ENCODE assay signal across 21 cellular contexts in genomic region chr5:113425909-113426308, GRCh38. TPM values are rescaled to one million over a fixed set of nuclear protein-coding genes. Genes with fewer than 3 reads are reported as not detected.
DNase-seq lines count a peak whose midpoint lies in the region; TF ChIP-seq lines count a peak whose summit lies in the region.
"Had no signal": no experiment of that assay in that cellular context is flagged by ENCODE, and none has a peak within 500 bp of the region (broad histone marks: within the 10 kb centered on the region; RNA-seq: fewer than 3 reads in every experiment).

No MANE protein-coding gene starts in this region.

- TF ChIP-seq CTCF in prostate gland (IDR thresholded peaks at IDR 0.05) (no peak), chondrocyte (IDR thresholded peaks at IDR 0.05) (no peak)

- H3K36me3 ChIP-seq in esophagus (ENCODE audit: control insufficient read depth in 2 of 2, insufficient read depth in 2 of 2, low read length in 1 of 2) (no peaks in the 10 kb centered on the region), prostate gland (no peaks in the 10 kb centered on the region)

- no peaks in the 10 kb centered on the region for H3K9me3 ChIP-seq in esophagus (ENCODE audit: control insufficient read depth in 2 of 2, insufficient read depth in 1 of 2, low read depth in 1 of 2, low read length in 1 of 2)
- no peaks in the 10 kb centered on the region for H3K9me3 ChIP-seq in prostate gland

- peaks cover 11% of the 10 kb centered on the region for H3K27me3 Mint-ChIP-seq in activated naive CD8-positive, alpha-beta T cell treated with anti-CD3 and anti-CD28 coated beads for 36 hours
- H3K27me3 Mint-ChIP-seq in chondrocyte (ENCODE audit: low read depth), result no peaks in the 10 kb centered on the region
- H3K27me3 Mint-ChIP-seq: CD4-positive, alpha-beta memory T cell had no signal

- H3K9me3 Mint-ChIP-seq in activated naive CD8-positive, alpha-beta T cell treated with anti-CD3 and anti-CD28 coated beads for 36 hours, result no peaks in the 10 kb centered on the region
- peaks cover 4% of the 10 kb centered on the region for H3K9me3 Mint-ChIP-seq in chondrocyte (ENCODE audit: low read depth)
- H3K9me3 Mint-ChIP-seq: CD4-positive, alpha-beta memory T cell; H9 had no signal

- H3K4me1 Mint-ChIP-seq in activated naive CD8-positive, alpha-beta T cell treated with anti-CD3 and anti-CD28 coated beads for 36 hours, result no peaks in the 10 kb centered on the region
- no peaks in the 10 kb centered on the region for H3K4me1 Mint-ChIP-seq in chondrocyte (ENCODE audit: low read depth)
- H3K4me1 Mint-ChIP-seq: CD4-positive, alpha-beta memory T cell had no signal

- TF ChIP-seq POLR2A in prostate gland (IDR thresholded peaks at IDR 0.05), result no peak

- H3K4me1 ChIP-seq in esophagus (ENCODE audit: control insufficient read depth in 2 of 2, insufficient read depth in 2 of 2, low read length in 1 of 2) (peaks cover 0 to 5% of the 10 kb centered on the region in 2 donors), prostate gland (replicated peaks) (no peaks in the 10 kb centered on the region)

- no peak overlapping the region for H3K27ac Mint-ChIP-seq in activated naive CD8-positive, alpha-beta T cell treated with anti-CD3 and anti-CD28 coated beads for 36 hours
- H3K27ac Mint-ChIP-seq in chondrocyte (ENCODE audit: unreplicated experiment), result no peak overlapping the region
- H3K27ac Mint-ChIP-seq: CD4-positive, alpha-beta memory T cell; H9 had no signal

- H3K27ac ChIP-seq in esophagus (ENCODE audit: low read depth in 2 of 2, low read length in 1 of 2), result peak overlapping the region; percentile 21 to 30
- H3K27ac ChIP-seq in prostate gland, result no peak overlapping the region
- H3K27ac ChIP-seq: 22Rv1 had no signal

- intact Hi-C loops in prostate gland (cut with DNase I), result no loop called here

- H3K4me3 ChIP-seq in esophagus (ENCODE audit: low read depth in 1 of 2, low read length in 2 of 2), result no peak overlapping the region
- H3K4me3 ChIP-seq in prostate gland, result no peak overlapping the region

- DNase-seq in NCI-H2171 treated with DMSO at 0.1 percent for 48 hours (lab: John Stamatoyannopoulos, UW), result peak; percentile 15
- DNase-seq in NCI-H2171 (lab: John Stamatoyannopoulos, UW), result no peak
- DNase-seq in NCI-H446 treated with DMSO at 0.1 percent for 48 hours (lab: John Stamatoyannopoulos, UW), result peak; percentile 91
- DNase-seq in prostate gland (ENCODE audit: low spot score), result peak; percentile 76
- no peak for DNase-seq in occipital lobe (lab: John Stamatoyannopoulos, UW)
- no peak for DNase-seq in activated naive CD8-positive, alpha-beta T cell treated with anti-CD3 and anti-CD28 coated beads for 36 hours
- no peak for DNase-seq in chondrocyte (ENCODE audit: low spot score)
- DNase-seq: CD4-positive, alpha-beta memory T cell; DMS79 treated with DMSO at 0.1 percent for 48 hours; H9; KG1; NCI-H1048; NCI-H1436 treated with DMSO at 0.1 percent for 48 hours; NCI-H226; NCI-H69 had no signal

- H3K36me3 Mint-ChIP-seq in activated naive CD8-positive, alpha-beta T cell treated with anti-CD3 and anti-CD28 coated beads for 36 hours, result no peaks in the 10 kb centered on the region
- peaks cover 1% of the 10 kb centered on the region for H3K36me3 Mint-ChIP-seq in chondrocyte (ENCODE audit: low read depth)
- H3K36me3 Mint-ChIP-seq: CD4-positive, alpha-beta memory T cell had no signal

- WGBS in esophagus, 2 donors, result 55 to 56% methylated on average over 3 of the region's 3 CpGs
- WGBS in prostate gland, result 56% methylated on average over 3 of the region's 3 CpGs

- no peak overlapping the region for H3K4me3 Mint-ChIP-seq in activated naive CD8-positive, alpha-beta T cell treated with anti-CD3 and anti-CD28 coated beads for 36 hours
- H3K4me3 Mint-ChIP-seq in chondrocyte (ENCODE audit: unreplicated experiment), result no peak overlapping the region
- H3K4me3 Mint-ChIP-seq: CD4-positive, alpha-beta memory T cell; H9 had no signal

- H3K27me3 ChIP-seq in esophagus (ENCODE audit: control insufficient read depth in 1 of 2, insufficient read depth in 2 of 2, low read length in 2 of 2) (no peaks in the 10 kb centered on the region), prostate gland (replicated peaks; ENCODE audit: insufficient read depth) (no peaks in the 10 kb centered on the region)

RNA-seq across cellular contexts. Expression of gene TSSK1B, which starts 8.9 kb away (rescaled TPM):
- under 1 TPM; 0.01 to 0.20 TPM for polyA plus RNA-seq in esophagus
- total RNA-seq in prostate gland, result 1 to 10 TPM in 1 of 2 donors, under 1 TPM in 1; 0.32 to 4.0 TPM
- total RNA-seq in occipital lobe, result 0.16 TPM
- total RNA-seq in activated naive CD8-positive, alpha-beta T cell treated with anti-CD3 and anti-CD28 coated beads for 36 hours, result not detected
- total RNA-seq in chondrocyte, result 0.10 to 0.36 TPM in 2 of 3 replicates, not detected in the other
- total RNA-seq: CD4-positive, alpha-beta memory T cell; HepG2; M059J had no signal
- polyA plus RNA-seq: AG04450; BJ; CD4-positive, alpha-beta memory T cell; HepG2 had no signal

Comparison
In these comparisons a context has a peak if more than half of its experiments do, and no peak if none do; other contexts are left out.
1. DNase-seq: peak in NCI-H2171 treated with DMSO at 0.1 percent for 48 hours (single experiment), NCI-H446 treated with DMSO at 0.1 percent for 48 hours (single experiment) and prostate gland (single experiment); none in NCI-H2171 (single experiment), occipital lobe (single experiment), activated naive CD8-positive, alpha-beta T cell treated with anti-CD3 and anti-CD28 coated beads for 36 hours (single experiment) and chondrocyte (single experiment).
2. H3K27ac ChIP-seq: peak in esophagus (2 of 2); none in prostate gland (0 of 2).